1 cellular context compared by ENCODE assay signal in genomic region chr2:227267406-227268115, GRCh38.
TF ChIP-seq lines count a peak whose summit lies in the region.

No MANE protein-coding gene starts in this region.

TF ChIP-seq in GM23338, 12 proteins besides CTCF, POLR2A, EP300 and RAD21 (continued from another document):
- no peak for TF ChIP-seq ZNF462 (CRISPR knock-in tag; IDR thresholded peaks at IDR 0.05)
- no peak for TF ChIP-seq ETS1 (IDR thresholded peaks at IDR 0.05)
- TF ChIP-seq REST (IDR thresholded peaks at IDR 0.05; ENCODE audit: unreplicated experiment), result no peak
- no peak for TF ChIP-seq STAT1 (IDR thresholded peaks at IDR 0.05; ENCODE audit: unreplicated experiment)
- no peak for TF ChIP-seq JUNB (IDR thresholded peaks at IDR 0.05; ENCODE audit: unreplicated experiment)
- TF ChIP-seq ZNF331 (CRISPR knock-in tag; IDR thresholded peaks at IDR 0.05; ENCODE audit: low read depth), result no peak
- no peak for TF ChIP-seq NANOG (IDR thresholded peaks at IDR 0.05; ENCODE audit: borderline replicate concordance)
- TF ChIP-seq ZNF114 (CRISPR knock-in tag; IDR thresholded peaks at IDR 0.05), result no peak
TF ChIP-seq in GM23338: peak in this region for 0.
